ENCODE assay signal across 11 cellular contexts in the genomic region with DNA sequence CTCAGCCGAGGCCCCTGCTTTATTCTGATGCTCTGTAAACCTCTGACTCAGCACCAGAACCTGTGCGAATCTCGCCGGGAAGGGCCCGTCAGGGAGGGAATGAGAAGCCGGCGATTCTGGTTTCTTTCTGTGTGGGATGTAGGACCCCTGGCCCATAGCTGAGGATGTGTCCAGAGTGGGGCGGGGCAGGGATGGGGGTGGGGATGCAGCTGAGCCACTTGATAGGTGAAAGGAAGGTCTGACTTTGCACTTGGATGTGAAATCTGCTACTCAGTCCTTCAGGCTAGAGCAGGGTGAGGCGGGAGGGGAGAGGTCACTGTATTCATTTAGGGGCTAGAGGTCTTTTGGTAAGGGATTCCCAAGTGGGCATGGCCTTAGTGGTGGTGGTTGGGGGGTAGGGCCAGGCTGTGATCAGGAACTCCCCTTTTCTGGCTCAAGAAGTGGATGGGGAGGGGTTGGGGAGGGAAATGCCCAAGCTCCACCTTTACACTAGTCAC. TPM values are rescaled to one million over a fixed set of nuclear protein-coding genes. Genes with fewer than 3 reads are reported as not detected.
DNase-seq lines count a peak whose midpoint lies in the region; ATAC-seq and TF ChIP-seq lines count a peak whose summit lies in the region.
"Had no signal": no experiment of that assay in that cellular context is flagged by ENCODE, and none has a peak within 500 bp of the region (broad histone marks: within the 10 kb centered on the region; RNA-seq: fewer than 3 reads in every experiment).

No MANE protein-coding gene starts in this region.

- H3K9ac ChIP-seq in GM23248 (no peak overlapping the region), mesenchymal stem cell (ENCODE audit: low read length) (peak overlapping the region; percentile 74)

- peak overlapping the region in 1 of 2 experiments; percentile 100 for H3K4ac ChIP-seq in mesenchymal stem cell (ENCODE audit: low read depth in 1 of 2, low read length in 2 of 2)

- H3K14ac ChIP-seq in mesenchymal stem cell (ENCODE audit: low read length in 2 of 2) = peak overlapping the region in 1 of 2 experiments; percentile 61

- no peak for TF ChIP-seq POLR2A in gastrocnemius medialis (IDR thresholded peaks at IDR 0.05)

- no peak overlapping the region for H3K27ac ChIP-seq in CD4-positive, alpha-beta T cell (ENCODE audit: low read depth, low read length)
- H3K27ac ChIP-seq in GM23248 (no peak overlapping the region), mesenchymal stem cell (ENCODE audit: low read length, poor library complexity, severe bottlenecking) (no peak overlapping the region), gastrocnemius medialis (no peak overlapping the region)
- H3K27ac ChIP-seq: breast epithelium, tibial nerve had no signal

- peak overlapping the region; percentile 74 for H2BK15ac ChIP-seq in mesenchymal stem cell (ENCODE audit: low read depth, poor library complexity, severe bottlenecking)

- peaks cover 40% of the 10 kb centered on the region for H3K4me1 Mint-ChIP-seq in CD4-positive, alpha-beta T cell (ENCODE audit: low read depth)
- H3K4me1 Mint-ChIP-seq in activated T-helper 17 cell treated with anti-CD3 and anti-CD28 coated beads, Interleukin-2, amount 50 U/mL, for 72 hours = peaks cover 17% of the 10 kb centered on the region

- peaks cover 6% of the 10 kb centered on the region for H3K36me3 Mint-ChIP-seq in CD4-positive, alpha-beta T cell (ENCODE audit: low read depth)
- H3K36me3 Mint-ChIP-seq in activated T-helper 17 cell treated with anti-CD3 and anti-CD28 coated beads, Interleukin-2, amount 50 U/mL, for 72 hours (ENCODE audit: low read depth) = peaks cover 6% of the 10 kb centered on the region

- H3K79me1 ChIP-seq in mesenchymal stem cell (replicated peaks; ENCODE audit: low read length, poor library complexity, severe bottlenecking) = no peaks in the 10 kb centered on the region

- peak overlapping the region; percentile 91 for H4K8ac ChIP-seq in mesenchymal stem cell (ENCODE audit: low read length)

- no peaks in the 10 kb centered on the region for H4K20me1 ChIP-seq in GM23248 (ENCODE audit: insufficient read depth)

- H3K79me2 ChIP-seq in GM23248 (ENCODE audit: insufficient read depth) = peaks cover 38% of the 10 kb centered on the region

- no peak overlapping the region for H3K23ac ChIP-seq in mesenchymal stem cell (ENCODE audit: low read length in 2 of 2)

- peaks cover 2% of the 10 kb centered on the region for H3K9me3 Mint-ChIP-seq in CD4-positive, alpha-beta T cell
- H3K9me3 Mint-ChIP-seq in activated T-helper 17 cell treated with anti-CD3 and anti-CD28 coated beads, Interleukin-2, amount 50 U/mL, for 72 hours = peaks cover 4% of the 10 kb centered on the region

- no peak overlapping the region for H2AFZ ChIP-seq in GM23248
- H2AFZ ChIP-seq in mesenchymal stem cell (ENCODE audit: low read depth, low read length) = no peak overlapping the region

- 0 out of 2 replicates have a peak, but pooled peaks cover 4% of the 10 kb centered on the region for H3K4me1 ChIP-seq in GM23248 (ENCODE audit: insufficient read depth)
- H3K4me1 ChIP-seq in mesenchymal stem cell (ENCODE audit: control insufficient read depth, insufficient read depth, low read depth, low read length) = peaks cover 21% of the 10 kb centered on the region
- no peaks in the 10 kb centered on the region for H3K4me1 ChIP-seq in gastrocnemius medialis
- H3K4me1 ChIP-seq: breast epithelium had no signal

- H2AK5ac ChIP-seq in mesenchymal stem cell (ENCODE audit: low read length, severe bottlenecking) = no peak overlapping the region

- H3K27ac Mint-ChIP-seq in CD4-positive, alpha-beta T cell = no peak overlapping the region
- no peak overlapping the region for H3K27ac Mint-ChIP-seq in activated T-helper 17 cell treated with anti-CD3 and anti-CD28 coated beads, Interleukin-2, amount 50 U/mL, for 72 hours

- no peak for ATAC-seq in CD4-positive, alpha-beta T cell (ENCODE audit: poor library complexity)
- ATAC-seq in activated T-helper 17 cell treated with anti-CD3 and anti-CD28 coated beads, Interleukin-2, amount 50 U/mL, for 72 hours (replicated peaks) = peak; percentile 42
- ATAC-seq in GM18517 (IDR thresholded peaks at IDR 0.05; ENCODE audit: unreplicated experiment) = no peak
- ATAC-seq in gastrocnemius medialis = no peak

- H3K27me3 ChIP-seq in CD4-positive, alpha-beta T cell (ENCODE audit: control insufficient read depth, insufficient read depth, low read length) = peaks cover 35% of the 10 kb centered on the region
- no peaks in the 10 kb centered on the region for H3K27me3 ChIP-seq in GM23248 (replicated peaks; ENCODE audit: insufficient read depth)
- H3K27me3 ChIP-seq in mesenchymal stem cell (ENCODE audit: control insufficient read depth in 1 of 2, insufficient read depth in 1 of 2, low read length in 2 of 2) = peaks cover 11 to 80% of the 10 kb centered on the region in 2 experiments
- H3K27me3 ChIP-seq in gastrocnemius medialis = peaks cover 22 to 59% (median 32%) of the 10 kb centered on the region in 3 donors

- peaks cover 9% of the 10 kb centered on the region; the same call in 1 of the 2 replicates for H3F3A ChIP-seq in GM23248 (ENCODE audit: insufficient read depth)

- POLR2A ChIA-PET in CD4-positive, alpha-beta T cell (lab: Charles Lee) = no interaction called here

- H3K9me3 ChIP-seq in CD4-positive, alpha-beta T cell (ENCODE audit: control insufficient read depth, low read length) = peaks cover 11% of the 10 kb centered on the region
- H3K9me3 ChIP-seq in GM23248 (ENCODE audit: low read depth) (no peaks in the 10 kb centered on the region), mesenchymal stem cell (ENCODE audit: control insufficient read depth, low read length) (peaks cover 16% of the 10 kb centered on the region), gastrocnemius medialis (peaks cover 0 to 11% (median 0%) of the 10 kb centered on the region in 3 donors)

- peak overlapping the region; percentile 79 for H3K4me3 Mint-ChIP-seq in CD4-positive, alpha-beta T cell
- peak overlapping the region; percentile 80 for H3K4me3 Mint-ChIP-seq in activated T-helper 17 cell treated with anti-CD3 and anti-CD28 coated beads, Interleukin-2, amount 50 U/mL, for 72 hours

- CTCF ChIA-PET in CD4-positive, alpha-beta T cell (lab: Charles Lee) = no interaction called here

- H3K4me3 ChIP-seq in GM23248 (peak overlapping the region; percentile 73; the same call in 1 of the 2 replicates), mesenchymal stem cell (ENCODE audit: insufficient read depth in 1 of 2, low read depth in 1 of 2, low read length in 2 of 2) (no peak overlapping the region), gastrocnemius medialis (no peak overlapping the region)

- H3K4me2 ChIP-seq in GM23248 (ENCODE audit: unreplicated experiment) = peak overlapping the region; percentile 85
- H3K4me2 ChIP-seq in mesenchymal stem cell (ENCODE audit: low read length, poor library complexity, severe bottlenecking) = no peak overlapping the region

- H3K18ac ChIP-seq in mesenchymal stem cell (ENCODE audit: low read depth in 1 of 2, low read length in 2 of 2) = peak overlapping the region in 1 of 2 experiments; percentile 44

- peaks cover 45% of the 10 kb centered on the region for H3K27me3 Mint-ChIP-seq in CD4-positive, alpha-beta T cell
- H3K27me3 Mint-ChIP-seq in activated T-helper 17 cell treated with anti-CD3 and anti-CD28 coated beads, Interleukin-2, amount 50 U/mL, for 72 hours = peaks cover 47% of the 10 kb centered on the region

- no peak overlapping the region for H2BK5ac ChIP-seq in mesenchymal stem cell (ENCODE audit: low read depth, low read length, poor library complexity, severe bottlenecking)

- in situ Hi-C loops in GM23248 (cut with MboI) = no loop called here
- in situ Hi-C loops in gastrocnemius medialis (cut with MboI; ENCODE audit: low sequenced_read_pairs in 4 of 4) = no loop called here

- peak overlapping the region; percentile 28 for H4K91ac ChIP-seq in mesenchymal stem cell (ENCODE audit: low read length)

- H3K36me3 ChIP-seq in GM23248 (ENCODE audit: low read depth) (no peaks in the 10 kb centered on the region), mesenchymal stem cell (ENCODE audit: control insufficient read depth in 1 of 2, insufficient read depth in 2 of 2, low read depth in 1 of 2, low read length in 2 of 2) (no peaks in the 10 kb centered on the region), gastrocnemius medialis (no peaks in the 10 kb centered on the region)
- H3K36me3 ChIP-seq: breast epithelium, tibial nerve had no signal

- H3K9me2 ChIP-seq in GM23248 (ENCODE audit: insufficient read depth) = no peaks in the 10 kb centered on the region

- peak overlapping the region; percentile 71 for H2BK120ac ChIP-seq in mesenchymal stem cell (ENCODE audit: low read depth, low read length)

- intact Hi-C loops in CD4-positive, alpha-beta T cell (cut with DNase I, micrococcal nuclease) = loop anchor here in 1 of 2 experiments (5.0 kb wide), 1 partner anchor 35 kb away; no protein-coding TSS in a partner anchor
- intact Hi-C loops in gastrocnemius medialis (cut with DNase I; ENCODE audit: low total_unique reads) = no loop called here

- no peak for TF ChIP-seq CTCF in CD4-positive, alpha-beta T cell (IDR thresholded peaks at IDR 0.05)
- no peak for TF ChIP-seq CTCF in gastrocnemius medialis (IDR thresholded peaks at IDR 0.05 in 4 of 5, conservative IDR thresholded peaks at IDR 0.05 in 1 of 5)

- DNase-seq in CD4-positive, alpha-beta T cell = no peak
- peak; percentile 37 for DNase-seq in GM23248
- DNase-seq in mesenchymal stem cell = peak; percentile 61
- no peak for DNase-seq in GDM1 (lab: John Stamatoyannopoulos, UW)
- DNase-seq in NCI-H510A treated with DMSO at 0.1 percent for 48 hours (lab: John Stamatoyannopoulos, UW) = no peak
- DNase-seq in gastrocnemius medialis = no peak
- DNase-seq: NCI-H1092 had no signal

- 65 to 78% methylated on average over 9 of the region's 9 CpGs for WGBS in GM23248 (ENCODE audit: low coverage in 1 of 2, low lambda C conversion rate in 2 of 2, missing lambda C conversion rate in 2 of 2), 2 experiments
- 12% methylated on average over 9 of the region's 9 CpGs for WGBS in mesenchymal stem cell

- H2BK12ac ChIP-seq in mesenchymal stem cell (ENCODE audit: low read length in 2 of 2) = no peak overlapping the region

RNA-seq across cellular contexts. Expression of a gene that starts 2.3 kb away (rescaled TPM):
- total RNA-seq in CD4-positive, alpha-beta T cell = 1 to 10 TPM; 3.3 to 3.9 TPM
- 0.97 and 4.3 TPM in 2 replicates for total RNA-seq in GM23248 (2014; rRNA removed; shearing (Covaris generic))
- polyA plus RNA-seq in GM23248 (2016; fragmentation: Nextera tagmentation; extraction: Ambion mirVana) = 13.9 and 15.9 TPM in 2 replicates
- total RNA-seq in activated T-helper 17 cell treated with anti-CD3 and anti-CD28 coated beads, Interleukin-2, amount 50 U/mL, for 72 hours = 1 to 10 TPM; 1.1 to 3.5 TPM
- 170 TPM for polyA plus RNA-seq in mesenchymal stem cell (2013, experiment 1 of 2)
- polyA plus RNA-seq in mesenchymal stem cell (2013, experiment 2 of 2) = 164 TPM
- under 1 TPM in 2 of 4 donors, not detected in 2; 0.20 to 0.42 TPM for total RNA-seq in gastrocnemius medialis

Comparison
In these comparisons a context has a peak if more than half of its experiments do, and no peak if none do; other contexts are left out.
1. DNase-seq: peak in GM23248 (single experiment) and mesenchymal stem cell (single experiment); none in CD4-positive, alpha-beta T cell (0 of 10), GDM1 (single experiment), NCI-H510A treated with DMSO at 0.1 percent for 48 hours (single experiment) and gastrocnemius medialis (0 of 2).